In genomic region chr21:25689226-25689625, GRCh38 we compare ENCODE assay signal across 24 cellular contexts. TPM values are rescaled to one million over a fixed set of nuclear protein-coding genes. Genes with fewer than 3 reads are reported as not detected.
DNase-seq lines count a peak whose midpoint lies in the region; ATAC-seq and TF ChIP-seq lines count a peak whose summit lies in the region.
"Had no signal": no experiment of that assay in that cellular context is flagged by ENCODE, and none has a peak within 500 bp of the region (broad histone marks: within the 10 kb centered on the region; RNA-seq: fewer than 3 reads in every experiment).

No MANE protein-coding gene starts in this region.

- no peak for TF ChIP-seq CTCF in brain (conservative IDR thresholded peaks at IDR 0.05)

- ATAC-seq in GM21381 (IDR thresholded peaks at IDR 0.05; ENCODE audit: unreplicated experiment) (no peak), HG03135 (IDR thresholded peaks at IDR 0.05; ENCODE audit: unreplicated experiment) (no peak)
- ATAC-seq: activated T-cell treated with anti-CD3 and anti-CD28 coated beads, Interleukin-2, amount 50 U/mL, for 4 hours; effector memory CD8-positive, alpha-beta T cell; esophagus mucosa; mucosa of descending colon; PC-3 had no signal

- peak overlapping the region in 3 of 5 experiments; percentile 51 to 68 (median 63) for H3K27ac Mint-ChIP-seq in brain
- H3K27ac Mint-ChIP-seq: activated CD4-positive, alpha-beta T cell treated with anti-CD3 and anti-CD28 coated beads, Interleukin-2, amount 10 ng/mL, durations not matched to agents 24 days and 14 days; effector memory CD8-positive, alpha-beta T cell; T-helper 2 cell treated with Interferon-gamma antibody and Interleukin-4, amounts not matched to agents 5 μg/mL and 100 μg/mL, for 36 hours had no signal

- H3K4me3 Mint-ChIP-seq in brain: peak overlapping the region in 1 of 5 experiments; percentile 25
- H3K4me3 Mint-ChIP-seq: activated CD4-positive, alpha-beta T cell treated with anti-CD3 and anti-CD28 coated beads, Interleukin-2, amount 10 ng/mL, durations not matched to agents 24 days and 14 days; activated T-cell treated with anti-CD3 and anti-CD28 coated beads, Interleukin-2, amount 50 U/mL, for 4 hours; effector memory CD8-positive, alpha-beta T cell; neural crest cell; T-helper 2 cell treated with Interferon-gamma antibody and Interleukin-4, amounts not matched to agents 5 μg/mL and 100 μg/mL, for 36 hours had no signal

- peak; percentile 40 for DNase-seq in AG08396 (ENCODE audit: low spot score)
- peak; percentile 59 for DNase-seq in LHCN-M2 (ENCODE audit: low read depth)
- peak; percentile 9 for DNase-seq in iris pigment epithelial cell (ENCODE audit: low read depth)
- no peak for DNase-seq in DMS53 treated with DMSO at 0.1 percent for 48 hours (lab: John Stamatoyannopoulos, UW; ENCODE audit: unreplicated experiment)
- no peak for DNase-seq in activated CD4-positive, alpha-beta T cell treated with anti-CD3 and anti-CD28 coated beads, Interleukin-2, amount 50 U/mL, for 48 hours
- DNase-seq: activated CD4-positive, alpha-beta T cell treated with anti-CD3 and anti-CD28 coated beads, Interleukin-2, amount 10 ng/mL, durations not matched to agents 24 days and 14 days; activated T-cell treated with anti-CD3 and anti-CD28 coated beads, Interleukin-2, amount 50 U/mL, for 4 hours; DMS79 treated with DMSO at 0.1 percent for 48 hours; effector memory CD8-positive, alpha-beta T cell; kidney; mucosa of descending colon; NCI-H1436; NK-92 treated with Interleukin-12 subunit alpha and Interleukin-12 subunit beta, amount 100 ng/mL, for 24 hours; PC-3; SHP77; stimulated activated CD4-positive, alpha-beta T cell treated with anti-CD3 and anti-CD28 coated beads, Interleukin-1b, Interleukin-23, amount 100 ng/mL, for 48 hours; stimulated activated CD8-positive, alpha-beta memory T cell treated with anti-CD3 and anti-CD28 coated beads, Interleukin-4, amount 100 ng/mL, for 48 hours; stomach had no signal

- H3K9me3 Mint-ChIP-seq in brain: no peaks in the 10 kb centered on the region
- H3K9me3 Mint-ChIP-seq: activated CD4-positive, alpha-beta T cell treated with anti-CD3 and anti-CD28 coated beads, Interleukin-2, amount 10 ng/mL, durations not matched to agents 24 days and 14 days; activated T-cell treated with anti-CD3 and anti-CD28 coated beads, Interleukin-2, amount 50 U/mL, for 4 hours; effector memory CD8-positive, alpha-beta T cell; neural crest cell; T-helper 2 cell treated with Interferon-gamma antibody and Interleukin-4, amounts not matched to agents 5 μg/mL and 100 μg/mL, for 36 hours had no signal

- peaks cover 5% of the 10 kb centered on the region for H3K4me1 Mint-ChIP-seq in brain
- H3K4me1 Mint-ChIP-seq: activated CD4-positive, alpha-beta T cell treated with anti-CD3 and anti-CD28 coated beads, Interleukin-2, amount 10 ng/mL, durations not matched to agents 24 days and 14 days; neural crest cell had no signal

- H3K27me3 Mint-ChIP-seq in brain: no peaks in the 10 kb centered on the region

- H3K36me3 Mint-ChIP-seq in brain: peaks cover 14% of the 10 kb centered on the region

RNA-seq across cellular contexts. Expression of gene ATP5PF, which starts 45.5 kb away (rescaled TPM):
- 106 and 114 TPM in 2 replicates for total RNA-seq in LHCN-M2 (2014; rRNA removed)
- 266 TPM for polyA plus RNA-seq in LHCN-M2 (2012)
- polyA plus RNA-seq in brain (ENCODE audit: insufficient read depth, low read depth, low replicate concordance): 329 TPM

RNA-seq across cellular contexts. Expression of gene GABPA, which starts 45.5 kb away (rescaled TPM):
- 21.9 and 25.5 TPM in 2 replicates for total RNA-seq in LHCN-M2 (2014; rRNA removed)
- 4.8 TPM for polyA plus RNA-seq in LHCN-M2 (2012)
- 6.1 TPM for polyA plus RNA-seq in brain (ENCODE audit: insufficient read depth, low read depth, low replicate concordance)

RNA-seq across cellular contexts. Expression of gene JAM2, which starts 50.2 kb away (rescaled TPM):
- 5.6 and 6.0 TPM in 2 replicates for total RNA-seq in LHCN-M2 (2014; rRNA removed)
- polyA plus RNA-seq in LHCN-M2 (2012): 11.1 TPM
- 11.6 TPM for polyA plus RNA-seq in brain (ENCODE audit: insufficient read depth, low read depth, low replicate concordance)
- total RNA-seq: PC-3 had no signal

Comparison
In these comparisons a context has a peak if more than half of its experiments do, and no peak if none do; other contexts are left out.
1. DNase-seq: peak in AG08396 (single experiment), LHCN-M2 (single experiment) and iris pigment epithelial cell (single experiment); none in DMS53 treated with DMSO at 0.1 percent for 48 hours (single experiment) and activated CD4-positive, alpha-beta T cell treated with anti-CD3 and anti-CD28 coated beads, Interleukin-2, amount 50 U/mL, for 48 hours (0 of 2).